Comparison of ENCODE assay signal across 26 cellular contexts in the genomic region with DNA sequence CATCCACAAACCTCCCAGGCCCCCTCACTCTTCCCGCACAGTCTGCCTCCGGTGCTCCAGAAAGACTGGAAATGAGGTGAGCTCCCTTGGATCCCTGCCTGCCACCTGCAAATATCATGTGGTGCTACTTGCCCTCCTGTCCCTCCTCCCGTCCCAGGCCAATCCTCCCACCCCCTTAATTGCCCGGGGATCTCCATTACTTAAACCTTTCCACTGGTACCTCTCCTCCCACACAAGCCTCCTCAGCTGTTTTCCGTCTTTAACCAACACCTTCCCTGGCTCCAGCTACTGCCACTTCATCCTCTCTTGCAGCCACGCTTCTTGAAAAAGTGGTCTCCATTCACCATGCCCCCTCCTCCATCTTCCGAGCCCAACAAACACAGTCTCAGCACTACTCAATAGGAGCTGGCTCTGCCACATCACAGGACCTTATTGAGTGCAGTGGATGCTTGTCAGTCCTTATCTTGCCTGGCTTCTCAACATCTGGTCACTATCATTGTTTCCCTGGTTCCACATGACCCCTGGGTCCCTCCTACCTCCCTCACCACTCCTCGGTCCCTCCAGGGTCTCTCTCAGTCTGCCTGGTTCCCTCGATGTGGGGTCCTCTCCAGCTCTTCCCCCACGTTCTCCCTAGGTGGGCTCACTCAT. TPM values are rescaled to one million over a fixed set of nuclear protein-coding genes. Genes with fewer than 3 reads are reported as not detected.
DNase-seq lines count a peak whose midpoint lies in the region; ATAC-seq, FAIRE-seq and TF ChIP-seq lines count a peak whose summit lies in the region.
"Had no signal": no experiment of that assay in that cellular context is flagged by ENCODE, and none has a peak within 500 bp of the region (broad histone marks: within the 10 kb centered on the region; RNA-seq: fewer than 3 reads in every experiment).

No MANE protein-coding gene starts in this region.

- no peak for TF ChIP-seq EP300 in H1 (IDR thresholded peaks at IDR 0.05; ENCODE audit: borderline replicate concordance in 1 of 2, low read depth in 2 of 2, low read length in 2 of 2)

- no peaks in the 10 kb centered on the region for H3K36me3 ChIP-seq in HEK293 (ENCODE audit: control insufficient read depth in 2 of 2, insufficient read depth in 1 of 2, low read length in 2 of 2)
- H3K36me3 ChIP-seq in H1 (ENCODE audit: control insufficient read depth in 2 of 4, insufficient read depth in 4 of 4, low read length in 3 of 4) = no peaks in the 10 kb centered on the region
- no peaks in the 10 kb centered on the region for H3K36me3 ChIP-seq in neuronal stem cell (replicated peaks in 1 of 2; ENCODE audit: control insufficient read depth in 2 of 2, insufficient read depth in 2 of 2, low read length in 2 of 2)
- H3K36me3 ChIP-seq: HAP-1 had no signal

- no peak overlapping the region for H3K27ac ChIP-seq in HEK293 (ENCODE audit: extremely low read depth, low read depth, low read length)
- H3K27ac ChIP-seq in H1 (ENCODE audit: low read depth, low read length) = no peak overlapping the region
- no peak overlapping the region for H3K27ac ChIP-seq in neuronal stem cell (replicated peaks; ENCODE audit: low read length)
- H3K27ac ChIP-seq: GM23248, HL-60, SK-N-MC had no signal

- H3K79me2 ChIP-seq in H1 (ENCODE audit: control insufficient read depth in 1 of 2, insufficient read depth in 2 of 2, low read length in 2 of 2) = no peaks in the 10 kb centered on the region

- H4K5ac ChIP-seq in H1 (ENCODE audit: insufficient read length, low read depth, low read length) = no peak overlapping the region

- H3K27ac Mint-ChIP-seq in stimulated activated effector memory CD8-positive, alpha-beta T cell treated with anti-CD3 and anti-CD28 coated beads, Interleukin-12 subunit alpha, Interleukin-12 subunit beta, amount 100 ng/mL, for 72 hours = no peak overlapping the region
- H3K27ac Mint-ChIP-seq: CD4-positive, alpha-beta T cell had no signal

- H3K14ac ChIP-seq in H1 (ENCODE audit: insufficient read length) (no peak overlapping the region), neuronal stem cell (ENCODE audit: low read length) (no peak overlapping the region)

- TF ChIP-seq RAD21 in H1 (IDR thresholded peaks at IDR 0.05 in 1 of 2, conservative IDR thresholded peaks at IDR 0.05 in 1 of 2; ENCODE audit: low read depth in 2 of 2, low read length in 2 of 2) = no peak

- H2AFZ ChIP-seq in H1 (ENCODE audit: low read length) (no peak overlapping the region), neuronal stem cell (ENCODE audit: low read length) (no peak overlapping the region)
- H2AFZ ChIP-seq: GM23248 had no signal

- H3K23me2 ChIP-seq in H1 (ENCODE audit: low read depth, low read length) = no peaks in the 10 kb centered on the region; the same call in 1 of the 2 replicates

- H3K4me3 ChIP-seq in HEK293 (ENCODE audit: low read depth, low read length) = no peak overlapping the region
- no peak overlapping the region for H3K4me3 ChIP-seq in H1 (ENCODE audit: extremely low read depth in 1 of 4, insufficient read depth in 2 of 4, low read depth in 3 of 4, low read length in 4 of 4)
- H3K4me3 ChIP-seq in neuronal stem cell (ENCODE audit: low read length in 2 of 2) = no peak overlapping the region
- H3K4me3 ChIP-seq: GM23248, HAP-1, SK-N-MC had no signal

- no peak for TF ChIP-seq POLR2A in H1 (IDR thresholded peaks at IDR 0.05; ENCODE audit: control extremely low read depth in 1 of 2, low read depth in 2 of 2, low read length in 2 of 2)

- H4K91ac ChIP-seq in H1 (replicated peaks; ENCODE audit: insufficient read length, low read length) = no peak overlapping the region
- no peak overlapping the region for H4K91ac ChIP-seq in neuronal stem cell (ENCODE audit: low read depth, low read length, poor library complexity)

- H3K9me3 Mint-ChIP-seq in stimulated activated effector memory CD8-positive, alpha-beta T cell treated with anti-CD3 and anti-CD28 coated beads, Interleukin-12 subunit alpha, Interleukin-12 subunit beta, amount 100 ng/mL, for 72 hours = no peaks in the 10 kb centered on the region
- H3K9me3 Mint-ChIP-seq: CD4-positive, alpha-beta T cell had no signal

- H3K18ac ChIP-seq in H1 (ENCODE audit: extremely low read depth, low read length) (no peak overlapping the region), neuronal stem cell (ENCODE audit: low read length) (no peak overlapping the region)

- H3K4me1 ChIP-seq in HEK293 (ENCODE audit: control insufficient read depth, insufficient read depth, low read length) (no peaks in the 10 kb centered on the region), H1 (replicated peaks in 1 of 4; ENCODE audit: control insufficient read depth in 3 of 4, insufficient read depth in 4 of 4, low read length in 3 of 4) (peaks cover 0 to 11% (median 6%) of the 10 kb centered on the region in 4 experiments; a peak in 5 of 7 replicates), neuronal stem cell (ENCODE audit: control insufficient read depth in 2 of 2, insufficient read depth in 1 of 2, low read depth in 1 of 2, low read length in 2 of 2) (peaks cover 6 to 10% of the 10 kb centered on the region in 2 donors)
- H3K4me1 ChIP-seq: HAP-1 had no signal

- H3K27me3 ChIP-seq in H1 (replicated peaks in 1 of 4; ENCODE audit: control insufficient read depth in 3 of 4, extremely low read depth in 1 of 4, insufficient read depth in 3 of 4, low read length in 3 of 4) (peaks cover 0 to 11% (median 2%) of the 10 kb centered on the region in 4 experiments; a peak in 5 of 7 replicates), neuronal stem cell (ENCODE audit: control insufficient read depth in 3 of 3, insufficient read depth in 3 of 3, low read depth in 1 of 3, low read length in 3 of 3) (peaks cover 0 to 62% (median 0%) of the 10 kb centered on the region in 3 experiments)

- H3K4me2 ChIP-seq in H1 (ENCODE audit: insufficient read depth in 1 of 2, low read depth in 2 of 2, low read length in 2 of 2) (no peak overlapping the region), neuronal stem cell (ENCODE audit: insufficient read depth, low read length, poor library complexity, severe bottlenecking) (no peak overlapping the region)

- DNase-seq in SK-N-DZ (ENCODE audit: low spot score) (peak; percentile 73), H1 (ENCODE audit: low read depth in 1 of 2, low spot score in 2 of 2) (no peak), neuronal stem cell (ENCODE audit: low spot score) (no peak)
- no peak for DNase-seq in activated CD4-positive, CD25-positive, alpha-beta regulatory T cell treated with anti-CD3 and anti-CD28 coated beads, Interleukin-2, amount 50 U/mL, for 72 hours
- DNase-seq in stimulated activated effector memory CD8-positive, alpha-beta T cell treated with anti-CD3 and anti-CD28 coated beads, Interleukin-12 subunit alpha, Interleukin-12 subunit beta, amount 100 ng/mL, for 72 hours (ENCODE audit: low spot score in 2 of 2) = no peak
- DNase-seq: CD4-positive, alpha-beta T cell; COR-L47; GM23248; KG1; NCI-H1105; NCI-H1694; NCI-H2081; NCI-H2171; NCI-H345; NCI-H526; SHP77 had no signal

- H2AK5ac ChIP-seq in H1 (ENCODE audit: low read depth, low read length) (peak overlapping the region; percentile 82; the same call in 1 of the 2 replicates), neuronal stem cell (ENCODE audit: low read depth, low read length) (peak overlapping the region; percentile 26)

- H2BK120ac ChIP-seq in H1 (replicated peaks; ENCODE audit: low read depth, low read length) = no peak overlapping the region
- no peak overlapping the region for H2BK120ac ChIP-seq in neuronal stem cell (ENCODE audit: low read depth, low read length)

- no peak overlapping the region; the same call in 1 of the 2 replicates for H4K8ac ChIP-seq in H1 (ENCODE audit: extremely low read depth, insufficient read depth, low read length)
- no peak overlapping the region for H4K8ac ChIP-seq in neuronal stem cell (ENCODE audit: low read depth, low read length)

- H2BK15ac ChIP-seq in H1 (ENCODE audit: low read length) = no peak overlapping the region
- no peak overlapping the region for H2BK15ac ChIP-seq in neuronal stem cell (ENCODE audit: low read length)

- no peak overlapping the region for H3K4ac ChIP-seq in H1 (replicated peaks; ENCODE audit: insufficient read length, low read depth, low read length)
- H3K4ac ChIP-seq in neuronal stem cell (ENCODE audit: low read length) = no peak overlapping the region

- no peak for FAIRE-seq in H1 (lab: Jason Lieb, UNC)
- FAIRE-seq: GM12891, HepG2 had no signal

- no peak overlapping the region for H3K56ac ChIP-seq in H1 (replicated peaks; ENCODE audit: insufficient read length, low read depth, low read length)

- 86% methylated on average over 10 of the region's 10 CpGs; no CpG with 5 or more reads in 1 of the 2 experiments for WGBS in H1 (ENCODE audit: extremely low coverage in 1 of 2, insufficient coverage in 1 of 2, insufficient read length in 1 of 2, insufficient replicate concordance in 2 of 2, low coverage in 1 of 2, low lambda C conversion rate in 2 of 2, missing lambda C conversion rate in 1 of 2), 2 experiments
- no CpG with 5 or more reads among the region's 10 CpGs for WGBS in neuronal stem cell (ENCODE audit: extremely low coverage in 2 of 2, insufficient read length in 2 of 2, insufficient replicate concordance in 1 of 2), 2 donors

- POLR2A ChIA-PET in HEK293 (lab: Yijun Ruan, JAX) (interaction anchor here (1.3 kb wide), 1 partner anchor 23 kb away, joined by 3 read pairs; no protein-coding TSS in a partner anchor), H1 (lab: Charles Lee; ENCODE audit: partially characterized antibody) (interaction anchor here (0.6 kb wide), 1 partner anchor 56 kb away, joined by 4 read pairs; no protein-coding TSS in a partner anchor)

- peaks cover 19% of the 10 kb centered on the region for H3K4me1 Mint-ChIP-seq in stimulated activated effector memory CD8-positive, alpha-beta T cell treated with anti-CD3 and anti-CD28 coated beads, Interleukin-12 subunit alpha, Interleukin-12 subunit beta, amount 100 ng/mL, for 72 hours

- H3K4me3 Mint-ChIP-seq in stimulated activated effector memory CD8-positive, alpha-beta T cell treated with anti-CD3 and anti-CD28 coated beads, Interleukin-12 subunit alpha, Interleukin-12 subunit beta, amount 100 ng/mL, for 72 hours = no peak overlapping the region
- H3K4me3 Mint-ChIP-seq: CD4-positive, alpha-beta T cell had no signal

- H3K9ac ChIP-seq in H1 (replicated peaks in 1 of 4; ENCODE audit: extremely low read depth in 1 of 4, low read depth in 3 of 4, low read length in 3 of 4) (no peak overlapping the region), neuronal stem cell (ENCODE audit: low read depth, low read length, poor library complexity) (no peak overlapping the region)
- H3K9ac ChIP-seq: GM23248 had no signal

- H2BK20ac ChIP-seq in H1 (ENCODE audit: low read length) = no peak overlapping the region

- H3K79me1 ChIP-seq in H1 (ENCODE audit: low read depth, low read length) (no peaks in the 10 kb centered on the region), neuronal stem cell (ENCODE audit: low read depth, low read length) (no peaks in the 10 kb centered on the region)

- H3K23ac ChIP-seq in H1 (ENCODE audit: insufficient read length) = no peak overlapping the region
- H3K23ac ChIP-seq in neuronal stem cell (ENCODE audit: low read depth, low read length, poor library complexity) = peak overlapping the region; percentile 1

- no peaks in the 10 kb centered on the region for H3K36me3 Mint-ChIP-seq in stimulated activated effector memory CD8-positive, alpha-beta T cell treated with anti-CD3 and anti-CD28 coated beads, Interleukin-12 subunit alpha, Interleukin-12 subunit beta, amount 100 ng/mL, for 72 hours

- no peak for ATAC-seq in GM21447 (IDR thresholded peaks at IDR 0.05; ENCODE audit: unreplicated experiment)
- ATAC-seq in stimulated activated effector memory CD8-positive, alpha-beta T cell treated with anti-CD3 and anti-CD28 coated beads, Interleukin-12 subunit alpha, Interleukin-12 subunit beta, amount 100 ng/mL, for 72 hours = no peak
- ATAC-seq: HepG2 had no signal

- H2BK5ac ChIP-seq in H1 (ENCODE audit: low read depth, low read length) (no peak overlapping the region), neuronal stem cell (ENCODE audit: low read length) (no peak overlapping the region)

- CTCF ChIA-PET in HEK293 (lab: Yijun Ruan, JAX) (interaction anchor here (0.8 to 5.1 kb wide), 3 partner anchors 10 to 53 kb away, joined by 3 to 27 read pairs (median 6); no protein-coding TSS in a partner anchor), H1 (lab: Charles Lee; ENCODE audit: partially characterized antibody) (interaction anchor here (0.7 to 12.4 kb wide), 11 partner anchors 9 to 241 kb away, joined by 3 to 107 read pairs (median 5); no protein-coding TSS in a partner anchor)

- H4K20me1 ChIP-seq in H1 (replicated peaks in 1 of 2; ENCODE audit: control insufficient read depth in 1 of 2, insufficient read depth in 2 of 2, low read length in 2 of 2) = no peaks in the 10 kb centered on the region

- H3K9me3 ChIP-seq in HEK293 (ENCODE audit: control insufficient read depth, insufficient read depth, low read depth, low read length) (no peaks in the 10 kb centered on the region), H1 (ENCODE audit: insufficient read depth in 2 of 2, low read depth in 1 of 2, low read length in 1 of 2) (no peaks in the 10 kb centered on the region), neuronal stem cell (replicated peaks in 1 of 2; ENCODE audit: control insufficient read depth in 2 of 2, insufficient read depth in 1 of 2, low read depth in 1 of 2, low read length in 2 of 2) (no peaks in the 10 kb centered on the region)
- H3K9me3 ChIP-seq: HAP-1 had no signal

- H2BK12ac ChIP-seq in H1 (ENCODE audit: low read depth, low read length) (no peak overlapping the region), neuronal stem cell (ENCODE audit: low read length) (no peak overlapping the region)

- TF ChIP-seq CTCF in HEK293 (tag by site-specific recombination; IDR thresholded peaks at IDR 0.05) (no peak), H1 (IDR thresholded peaks at IDR 0.05; ENCODE audit: control extremely low read depth in 1 of 3, insufficient read depth in 1 of 3, low read depth in 1 of 3, low read length in 3 of 3) (no peak)

RNA-seq across cellular contexts. Expression of gene FAIM2, which starts 11.5 kb away (rescaled TPM):
- 39.4 and 53.6 TPM in 2 replicates for polyA plus RNA-seq in SK-N-DZ (2014; cell fraction: cytosol; rRNA removed)
- 19.5 and 37.3 TPM in 2 replicates for polyA plus RNA-seq in SK-N-DZ (2014; cell fraction: nucleus; rRNA removed)
- total RNA-seq in H1 (2021; fragmentation: NEBNext Ultra II Directional; extraction: Animal tissue kit (Norgen Biotek cat#: 25700)) = 0.89 and 1.4 TPM in 2 replicates
- 1.3 and 3.1 TPM in 2 replicates for polyA plus RNA-seq in H1 (2011; rRNA removed)
- 1.2 TPM for polyA plus RNA-seq in H1 (2011; cell fraction: cytosol; rRNA removed)
- polyA plus RNA-seq in H1 (2011; cell fraction: nucleus; rRNA removed) = 3.7 TPM
- 0.22 to 1.3 TPM (median 0.64 TPM) in 4 replicates for polyA plus RNA-seq in H1 (2012, experiment 1 of 2)
- polyA plus RNA-seq in H1 (2012, experiment 2 of 2) = 0.18 TPM
- 0.39 TPM for polyA plus RNA-seq in H1 (2013, experiment 1 of 2)
- 0.33 TPM for polyA plus RNA-seq in H1 (2013, experiment 2 of 2)
- 1.2 and 2.2 TPM in 2 replicates for polyA minus RNA-seq in H1 (2011; rRNA and poly(A)+ RNA removed)
- polyA minus RNA-seq in H1 (2011; cell fraction: cytosol; rRNA and poly(A)+ RNA removed) = 2.2 TPM
- 0.70 TPM for polyA minus RNA-seq in H1 (2011; cell fraction: nucleus; rRNA and poly(A)+ RNA removed)
- polyA plus RNA-seq in neuronal stem cell (2013, experiment 1 of 2) = 5.6 TPM
- 4.9 TPM for polyA plus RNA-seq in neuronal stem cell (2013, experiment 2 of 2)
- total RNA-seq: CD4-positive, alpha-beta T cell; G401; HepG2 had no signal
- polyA plus RNA-seq: HepG2 had no signal

RNA-seq across cellular contexts. Expression of gene BCDIN3D, which starts 49.3 kb away (rescaled TPM):
- 4.4 and 5.3 TPM in 2 replicates for polyA plus RNA-seq in SK-N-DZ (2014; cell fraction: cytosol; rRNA removed)
- polyA plus RNA-seq in SK-N-DZ (2014; cell fraction: nucleus; rRNA removed) = 2.6 and 4.6 TPM in 2 replicates
- total RNA-seq in H1 (2021; fragmentation: NEBNext Ultra II Directional; extraction: Animal tissue kit (Norgen Biotek cat#: 25700)) = 2.4 and 2.5 TPM in 2 replicates
- polyA plus RNA-seq in H1 (2011; rRNA removed) = 1.6 TPM in 2 replicates
- polyA plus RNA-seq in H1 (2011; cell fraction: cytosol; rRNA removed) = 2.0 TPM
- polyA plus RNA-seq in H1 (2011; cell fraction: nucleus; rRNA removed) = 1.5 TPM
- 1.7 to 3.4 TPM (median 2.0 TPM) in 4 replicates for polyA plus RNA-seq in H1 (2012, experiment 1 of 2)
- polyA plus RNA-seq in H1 (2012, experiment 2 of 2) = 1.7 TPM
- polyA plus RNA-seq in H1 (2013, experiment 1 of 2) = 2.2 TPM
- polyA plus RNA-seq in H1 (2013, experiment 2 of 2) = 2.5 TPM
- polyA minus RNA-seq in H1 (2011; rRNA and poly(A)+ RNA removed) = 2.4 and 2.7 TPM in 2 replicates
- 0.59 TPM for polyA minus RNA-seq in H1 (2011; cell fraction: cytosol; rRNA and poly(A)+ RNA removed)
- 1.3 TPM for polyA minus RNA-seq in H1 (2011; cell fraction: nucleus; rRNA and poly(A)+ RNA removed)
- polyA plus RNA-seq in neuronal stem cell (2013, experiment 1 of 2) = 5.6 TPM
- polyA plus RNA-seq in neuronal stem cell (2013, experiment 2 of 2) = 6.0 TPM

RNA-seq across cellular contexts. Expression of gene AQP2, which starts 58.3 kb away (rescaled TPM):
- 0.14 TPM in 1 of 2 replicates, not detected in the other for polyA plus RNA-seq in SK-N-DZ (2014; cell fraction: cytosol; rRNA removed)
- not detected in 2 replicates for polyA plus RNA-seq in SK-N-DZ (2014; cell fraction: nucleus; rRNA removed)
- not detected in 2 replicates for total RNA-seq in H1 (2021; fragmentation: NEBNext Ultra II Directional; extraction: Animal tissue kit (Norgen Biotek cat#: 25700))
- polyA plus RNA-seq in H1 (2011; rRNA removed) = 0.02 TPM in 1 of 2 replicates, not detected in the other
- not detected for polyA plus RNA-seq in H1 (2011; cell fraction: cytosol; rRNA removed)
- 0.06 TPM for polyA plus RNA-seq in H1 (2011; cell fraction: nucleus; rRNA removed)
- not detected in 4 replicates for polyA plus RNA-seq in H1 (2012, experiment 1 of 2)
- polyA plus RNA-seq in H1 (2012, experiment 2 of 2) = not detected
- not detected for polyA plus RNA-seq in H1 (2013, experiment 1 of 2)
- not detected for polyA plus RNA-seq in H1 (2013, experiment 2 of 2)
- 0.05 and 0.06 TPM in 2 replicates for polyA minus RNA-seq in H1 (2011; rRNA and poly(A)+ RNA removed)
- polyA minus RNA-seq in H1 (2011; cell fraction: cytosol; rRNA and poly(A)+ RNA removed) = not detected
- polyA minus RNA-seq in H1 (2011; cell fraction: nucleus; rRNA and poly(A)+ RNA removed) = 0.20 TPM
- not detected for polyA plus RNA-seq in neuronal stem cell (2013, experiment 1 of 2)
- not detected for polyA plus RNA-seq in neuronal stem cell (2013, experiment 2 of 2)
- total RNA-seq: CD4-positive, alpha-beta T cell; G401; GM23248; HepG2; RPMI7951 had no signal
- polyA plus RNA-seq: BJ, GM23248, HepG2 had no signal
